Comparison of ENCODE assay signal across 27 cellular contexts in genomic region chr2:158473719-158474392, GRCh38. TPM values are rescaled to one million over a fixed set of nuclear protein-coding genes. Genes with fewer than 3 reads are reported as not detected.
A peak's percentile ranks its signal among the peaks of the same experiment; 100 is the strongest.
DNase-seq lines count a peak whose midpoint lies in the region; ATAC-seq and TF ChIP-seq lines count a peak whose summit lies in the region.
"Had no signal": no experiment of that assay in that cellular context is flagged by ENCODE, and none has a peak within 500 bp of the region (broad histone marks: within the 10 kb centered on the region; RNA-seq: fewer than 3 reads in every experiment).

No MANE protein-coding gene starts in this region.

- H3K4me2 ChIP-seq in mesendoderm (ENCODE audit: low read length) (no peak overlapping the region), mesenchymal stem cell (ENCODE audit: low read length, poor library complexity, severe bottlenecking) (no peak overlapping the region)

- peaks cover 23% of the 10 kb centered on the region for H3K36me3 Mint-ChIP-seq in activated naive CD4-positive, alpha-beta T cell treated with anti-CD3 and anti-CD28 coated beads, Interleukin-2, amount 10 ng/mL, durations not matched to agents 7 days and 5 days

- no peak overlapping the region for H3K4me3 Mint-ChIP-seq in activated naive CD4-positive, alpha-beta T cell treated with anti-CD3 and anti-CD28 coated beads, Interleukin-2, amount 10 ng/mL, durations not matched to agents 7 days and 5 days
- H3K4me3 Mint-ChIP-seq: activated T-cell treated with anti-CD3 and anti-CD28 coated beads, Interleukin-2, amount 50 U/mL, for 24 hours; dendritic cell treated with granulocyte-macrophage colony-stimulating factor and Interleukin-4, amounts not matched to agents 40 ng/mL and 50 ng/mL, for 4 days; nephron progenitor cell; stimulated activated naive CD8-positive, alpha-beta T cell treated with anti-CD3 and anti-CD28 coated beads, Interleukin-15, amount 100 ng/mL, for 72 hours had no signal

- H3K9ac ChIP-seq in mesendoderm (ENCODE audit: low read length) (no peak overlapping the region), mesenchymal stem cell (ENCODE audit: low read length) (no peak overlapping the region)

- no peak overlapping the region for H4K5ac ChIP-seq in mesendoderm (ENCODE audit: low read length)

- H3K79me2 ChIP-seq in mesendoderm (ENCODE audit: control insufficient read depth, insufficient read depth, low read length), result peaks cover 4% of the 10 kb centered on the region

- H4K8ac ChIP-seq in mesendoderm (ENCODE audit: low read depth, low read length) (no peak overlapping the region), mesenchymal stem cell (ENCODE audit: low read length) (no peak overlapping the region)

- no peak overlapping the region for H3K4ac ChIP-seq in mesendoderm (ENCODE audit: low read depth, low read length)
- H3K4ac ChIP-seq in mesenchymal stem cell (ENCODE audit: low read depth in 1 of 2, low read length in 2 of 2), result no peak overlapping the region

- no peak overlapping the region for H2BK12ac ChIP-seq in mesenchymal stem cell (ENCODE audit: low read length in 2 of 2)

- TF ChIP-seq CTCF in HFF-Myc (IDR thresholded peaks at IDR 0.05; ENCODE audit: low read depth, low read length, missing control alignments) (peak; percentile 12), WERI-Rb-1 (IDR thresholded peaks at IDR 0.05; ENCODE audit: low read depth, low read length) (peak; percentile 18; the same call in 1 of the 2 replicates)

- H3K36me3 ChIP-seq in WERI-Rb-1 (no peaks in the 10 kb centered on the region), mesendoderm (ENCODE audit: control insufficient read depth, insufficient read depth, low read length) (no peaks in the 10 kb centered on the region), mesenchymal stem cell (ENCODE audit: control insufficient read depth in 1 of 2, insufficient read depth in 2 of 2, low read depth in 1 of 2, low read length in 2 of 2) (peaks cover 0 to 7% of the 10 kb centered on the region in 2 experiments)
- H3K36me3 ChIP-seq: cardiac muscle cell, gastroesophageal sphincter, sigmoid colon had no signal

- CTCF ChIA-PET in activated naive CD4-positive, alpha-beta T cell treated with anti-CD3 and anti-CD28 coated beads, Interleukin-2, amount 10 ng/mL, durations not matched to agents 7 days and 5 days (lab: Charles Lee), result no interaction called here

- H3K18ac ChIP-seq in mesendoderm (ENCODE audit: low read length) (no peak overlapping the region), mesenchymal stem cell (ENCODE audit: low read depth in 1 of 2, low read length in 2 of 2) (no peak overlapping the region)

- H3K56ac ChIP-seq in mesendoderm (ENCODE audit: low read length), result no peak overlapping the region

- WGBS in mesendoderm (ENCODE audit: extremely low coverage, insufficient coverage, low lambda C conversion rate), result no CpG with 5 or more reads among the region's 8 CpGs
- 75% methylated on average over 7 of the region's 8 CpGs for WGBS in mesenchymal stem cell

- H3K9me3 Mint-ChIP-seq in activated naive CD4-positive, alpha-beta T cell treated with anti-CD3 and anti-CD28 coated beads, Interleukin-2, amount 10 ng/mL, durations not matched to agents 7 days and 5 days, result no peaks in the 10 kb centered on the region
- H3K9me3 Mint-ChIP-seq: activated T-cell treated with anti-CD3 and anti-CD28 coated beads, Interleukin-2, amount 50 U/mL, for 24 hours; dendritic cell treated with granulocyte-macrophage colony-stimulating factor and Interleukin-4, amounts not matched to agents 40 ng/mL and 50 ng/mL, for 4 days had no signal

- no peak overlapping the region for H4K91ac ChIP-seq in mesenchymal stem cell (ENCODE audit: low read length)

- no peak for ATAC-seq in HG02938 (IDR thresholded peaks at IDR 0.05; ENCODE audit: unreplicated experiment)
- ATAC-seq: gastroesophageal sphincter; stimulated activated naive CD8-positive, alpha-beta T cell treated with anti-CD3 and anti-CD28 coated beads, Interleukin-15, amount 100 ng/mL, for 72 hours had no signal

- H3K4me1 ChIP-seq in mesendoderm (ENCODE audit: control insufficient read depth, low read depth, low read length) (no peaks in the 10 kb centered on the region), mesenchymal stem cell (ENCODE audit: control insufficient read depth, insufficient read depth, low read depth, low read length) (no peaks in the 10 kb centered on the region)

- DNase-seq in ELR (ENCODE audit: low read depth), result peak; percentile 17
- no peak for DNase-seq in HFF-Myc (ENCODE audit: extremely low read depth, low read depth)
- DNase-seq in WERI-Rb-1, result no peak
- DNase-seq in mesendoderm, result peak; percentile 74
- DNase-seq in mesenchymal stem cell, result no peak
- no peak for DNase-seq in Ammon's horn (ENCODE audit: low spot score)
- DNase-seq in activated naive CD4-positive, alpha-beta T cell treated with anti-CD3 and anti-CD28 coated beads, Interleukin-2, amount 10 ng/mL, durations not matched to agents 7 days and 5 days, result no peak
- DNase-seq: activated CD8-positive, alpha-beta memory T cell treated with anti-CD3 and anti-CD28 coated beads for 24 hours; activated naive CD4-positive, alpha-beta T cell; activated T-cell treated with anti-CD3 and anti-CD28 coated beads, Interleukin-2, amount 50 U/mL, for 24 hours; amniotic stem cell; Karpas-422; NCI-H1092; NCI-H1930; NCI-H226; NCI-H748 treated with DMSO at 0.1 percent for 48 hours; nephron progenitor cell; posterior cingulate gyrus; SHP77 treated with DMSO at 0.1 percent for 48 hours; sigmoid colon; stimulated activated CD4-positive, alpha-beta T cell treated with anti-CD3 and anti-CD28 coated beads, Interleukin-15, amount 100 ng/mL, for 24 hours; stimulated activated naive CD8-positive, alpha-beta T cell treated with anti-CD3 and anti-CD28 coated beads, Interleukin-15, amount 100 ng/mL, for 72 hours; tibial artery had no signal

- H2BK5ac ChIP-seq in mesendoderm (ENCODE audit: low read length) (no peak overlapping the region), mesenchymal stem cell (ENCODE audit: low read depth, low read length, poor library complexity, severe bottlenecking) (no peak overlapping the region)

- H3K27me3 Mint-ChIP-seq in activated naive CD4-positive, alpha-beta T cell treated with anti-CD3 and anti-CD28 coated beads, Interleukin-2, amount 10 ng/mL, durations not matched to agents 7 days and 5 days, result no peaks in the 10 kb centered on the region
- H3K27me3 Mint-ChIP-seq: activated T-cell treated with anti-CD3 and anti-CD28 coated beads, Interleukin-2, amount 50 U/mL, for 24 hours; dendritic cell treated with granulocyte-macrophage colony-stimulating factor and Interleukin-4, amounts not matched to agents 40 ng/mL and 50 ng/mL, for 4 days; stimulated activated naive CD8-positive, alpha-beta T cell treated with anti-CD3 and anti-CD28 coated beads, Interleukin-15, amount 100 ng/mL, for 72 hours had no signal

- H3K9me3 ChIP-seq in WERI-Rb-1 (ENCODE audit: severe bottlenecking) (no peaks in the 10 kb centered on the region), mesenchymal stem cell (ENCODE audit: control insufficient read depth, low read length) (no peaks in the 10 kb centered on the region)
- H3K9me3 ChIP-seq: sigmoid colon, tibial artery had no signal

- no peak overlapping the region for H3K14ac ChIP-seq in mesenchymal stem cell (ENCODE audit: low read length in 2 of 2)

- H3K79me1 ChIP-seq in mesendoderm (ENCODE audit: low read length) (peaks cover 6% of the 10 kb centered on the region), mesenchymal stem cell (replicated peaks; ENCODE audit: low read length, poor library complexity, severe bottlenecking) (peaks cover 25% of the 10 kb centered on the region)

- H2AFZ ChIP-seq in mesenchymal stem cell (ENCODE audit: low read depth, low read length), result no peak overlapping the region

- peaks cover 26% of the 10 kb centered on the region for H3K4me1 Mint-ChIP-seq in activated naive CD4-positive, alpha-beta T cell treated with anti-CD3 and anti-CD28 coated beads, Interleukin-2, amount 10 ng/mL, durations not matched to agents 7 days and 5 days

- no peak overlapping the region for H2BK120ac ChIP-seq in mesendoderm (ENCODE audit: low read depth, low read length)
- no peak overlapping the region for H2BK120ac ChIP-seq in mesenchymal stem cell (ENCODE audit: low read depth, low read length)

- H3K27me3 ChIP-seq in WERI-Rb-1 (ENCODE audit: insufficient read depth, low read depth, severe bottlenecking) (no peaks in the 10 kb centered on the region), mesendoderm (ENCODE audit: insufficient read depth, low read length, poor library complexity) (no peaks in the 10 kb centered on the region), mesenchymal stem cell (ENCODE audit: control insufficient read depth in 1 of 2, insufficient read depth in 1 of 2, low read length in 2 of 2) (no peaks in the 10 kb centered on the region)
- H3K27me3 ChIP-seq: cardiac muscle cell, gastroesophageal sphincter, sigmoid colon, tibial artery had no signal

- H3K4me3 ChIP-seq in HFF-Myc (replicated peaks; ENCODE audit: low read depth, low read length) (no peak overlapping the region), WERI-Rb-1 (ENCODE audit: low read depth, low read length) (no peak overlapping the region), mesendoderm (ENCODE audit: low read length) (no peak overlapping the region), mesenchymal stem cell (ENCODE audit: insufficient read depth in 1 of 2, low read depth in 1 of 2, low read length in 2 of 2) (no peak overlapping the region)
- H3K4me3 ChIP-seq: cardiac muscle cell, gastroesophageal sphincter, sigmoid colon, tibial artery had no signal

- no peak overlapping the region for H3K27ac Mint-ChIP-seq in activated naive CD4-positive, alpha-beta T cell treated with anti-CD3 and anti-CD28 coated beads, Interleukin-2, amount 10 ng/mL, durations not matched to agents 7 days and 5 days
- H3K27ac Mint-ChIP-seq: activated T-cell treated with anti-CD3 and anti-CD28 coated beads, Interleukin-2, amount 50 U/mL, for 24 hours; dendritic cell treated with granulocyte-macrophage colony-stimulating factor and Interleukin-4, amounts not matched to agents 40 ng/mL and 50 ng/mL, for 4 days; stimulated activated naive CD8-positive, alpha-beta T cell treated with anti-CD3 and anti-CD28 coated beads, Interleukin-15, amount 100 ng/mL, for 72 hours had no signal

- H3K23ac ChIP-seq in mesendoderm (ENCODE audit: low read length), result no peak overlapping the region
- H3K23ac ChIP-seq in mesenchymal stem cell (ENCODE audit: low read length in 2 of 2), result no peak overlapping the region

- no peak overlapping the region for H3K27ac ChIP-seq in WERI-Rb-1
- H3K27ac ChIP-seq in mesendoderm (ENCODE audit: low read depth, low read length), result no peak overlapping the region
- H3K27ac ChIP-seq in mesenchymal stem cell (ENCODE audit: low read length, poor library complexity, severe bottlenecking), result no peak overlapping the region
- H3K27ac ChIP-seq: cardiac muscle cell, gastroesophageal sphincter, sigmoid colon, tibial artery had no signal

- H2AK5ac ChIP-seq in mesendoderm (ENCODE audit: low read length), result no peak overlapping the region
- H2AK5ac ChIP-seq in mesenchymal stem cell (ENCODE audit: low read length, severe bottlenecking), result no peak overlapping the region

- H2BK15ac ChIP-seq in mesendoderm (replicated peaks; ENCODE audit: low read depth), result no peak overlapping the region
- no peak overlapping the region for H2BK15ac ChIP-seq in mesenchymal stem cell (ENCODE audit: low read depth, poor library complexity, severe bottlenecking)

RNA-seq across cellular contexts. Expression of gene PKP4, which starts 17.1 kb away (rescaled TPM):
- 44.9 TPM for polyA plus RNA-seq in mesendoderm (2013, experiment 1 of 2)
- polyA plus RNA-seq in mesendoderm (2013, experiment 2 of 2), result 49.5 TPM
- polyA plus RNA-seq in mesenchymal stem cell (2013, experiment 1 of 2), result 15.1 TPM
- 14.4 TPM for polyA plus RNA-seq in mesenchymal stem cell (2013, experiment 2 of 2)

RNA-seq across cellular contexts. Expression of gene CCDC148, which starts 17.3 kb away (rescaled TPM):
- 0.48 TPM for polyA plus RNA-seq in mesendoderm (2013, experiment 1 of 2)
- polyA plus RNA-seq in mesendoderm (2013, experiment 2 of 2), result 0.45 TPM
- polyA plus RNA-seq in mesenchymal stem cell (2013, experiment 1 of 2), result 0.21 TPM
- polyA plus RNA-seq in mesenchymal stem cell (2013, experiment 2 of 2), result 0.10 TPM

Comparison
In these comparisons a context has a peak if more than half of its experiments do, and no peak if none do; other contexts are left out.
1. DNase-seq: peak in ELR (single experiment) and mesendoderm (single experiment); none in HFF-Myc (single experiment), WERI-Rb-1 (single experiment), mesenchymal stem cell (single experiment), Ammon's horn (single experiment) and activated naive CD4-positive, alpha-beta T cell treated with anti-CD3 and anti-CD28 coated beads, Interleukin-2, amount 10 ng/mL, durations not matched to agents 7 days and 5 days (single experiment).